In genomic region chr7:117011419-117012260, GRCh38 we compare ENCODE assay signal across 9 cellular contexts. TPM values are rescaled to one million over a fixed set of nuclear protein-coding genes. Genes with fewer than 3 reads are reported as not detected.
DNase-seq lines count a peak whose midpoint lies in the region; ATAC-seq and TF ChIP-seq lines count a peak whose summit lies in the region.
"Had no signal": no experiment of that assay in that cellular context is flagged by ENCODE, and none has a peak within 500 bp of the region (broad histone marks: within the 10 kb centered on the region; RNA-seq: fewer than 3 reads in every experiment).

No MANE protein-coding gene starts in this region.

- H3K27me3 ChIP-seq in body of pancreas = no peaks in the 10 kb centered on the region

- peaks cover 88% of the 10 kb centered on the region for H3K4me1 Mint-ChIP-seq in activated naive CD8-positive, alpha-beta T cell treated with anti-CD3 and anti-CD28 coated beads, Interleukin-2, amount 50 U/mL, for 24 hours

- peak; percentile 84 for ATAC-seq in GM19395 (IDR thresholded peaks at IDR 0.05; ENCODE audit: unreplicated experiment)
- peak; percentile 80 for ATAC-seq in HG03045 (IDR thresholded peaks at IDR 0.05; ENCODE audit: unreplicated experiment)
- peak; percentile 81 for ATAC-seq in activated naive CD8-positive, alpha-beta T cell treated with anti-CD3 and anti-CD28 coated beads, Interleukin-2, amount 50 U/mL, for 24 hours
- no peak for ATAC-seq in body of pancreas

- H3K9me3 Mint-ChIP-seq in activated naive CD8-positive, alpha-beta T cell treated with anti-CD3 and anti-CD28 coated beads, Interleukin-2, amount 50 U/mL, for 24 hours = no peaks in the 10 kb centered on the region

- no peaks in the 10 kb centered on the region for H3K9me3 ChIP-seq in body of pancreas

- no peak for TF ChIP-seq CTCF in GM12875 (IDR thresholded peaks at IDR 0.05; ENCODE audit: borderline replicate concordance, insufficient read depth, low read depth, low read length)
- TF ChIP-seq CTCF in body of pancreas (IDR thresholded peaks at IDR 0.05) = no peak

- 62 to 70% methylated on average over 6 of the region's 6 CpGs for WGBS in body of pancreas, 2 donors

- no peaks in the 10 kb centered on the region for H3K36me3 Mint-ChIP-seq in activated naive CD8-positive, alpha-beta T cell treated with anti-CD3 and anti-CD28 coated beads, Interleukin-2, amount 50 U/mL, for 24 hours (ENCODE audit: low read depth)

- H3K4me3 ChIP-seq in GM12875 (ENCODE audit: low read depth, low read length) = peak overlapping the region; percentile 24
- H3K4me3 ChIP-seq in body of pancreas = no peak overlapping the region

- TF ChIP-seq POLR2A in body of pancreas (IDR thresholded peaks at IDR 0.05) = no peak

- intact Hi-C loops in body of pancreas (cut with DNase I) = no loop called here

- peak overlapping the region; percentile 51 for H3K4me3 Mint-ChIP-seq in activated naive CD8-positive, alpha-beta T cell treated with anti-CD3 and anti-CD28 coated beads, Interleukin-2, amount 50 U/mL, for 24 hours

- peak overlapping the region; percentile 74 for H3K27ac Mint-ChIP-seq in activated naive CD8-positive, alpha-beta T cell treated with anti-CD3 and anti-CD28 coated beads, Interleukin-2, amount 50 U/mL, for 24 hours

- DNase-seq in activated naive CD8-positive, alpha-beta T cell treated with anti-CD3 and anti-CD28 coated beads, Interleukin-2, amount 50 U/mL, for 24 hours = no peak
- DNase-seq in cerebellar nuclear complex (lab: John Stamatoyannopoulos, UW) = no peak
- DNase-seq in UCSD-AML1 (lab: John Stamatoyannopoulos, UW; ENCODE audit: unreplicated experiment) = no peak
- no peak for DNase-seq in body of pancreas
- DNase-seq in activated naive CD4-positive, alpha-beta T cell (lab: John Stamatoyannopoulos, UW) = no peak
- DNase-seq: NCI-H345 had no signal

- H3K36me3 ChIP-seq in body of pancreas (replicated peaks in 1 of 2; ENCODE audit: insufficient read depth in 1 of 2, low read depth in 2 of 2) = no peaks in the 10 kb centered on the region

- peaks cover 7% of the 10 kb centered on the region for H3K4me1 ChIP-seq in body of pancreas

- peaks cover 2% of the 10 kb centered on the region for H3K27me3 Mint-ChIP-seq in activated naive CD8-positive, alpha-beta T cell treated with anti-CD3 and anti-CD28 coated beads, Interleukin-2, amount 50 U/mL, for 24 hours

- H3K27ac ChIP-seq in body of pancreas = no peak overlapping the region

RNA-seq across cellular contexts. Expression of gene ST7, which starts 58.3 kb away (rescaled TPM):
- 10 to 100 TPM; 24.6 to 34.3 TPM for total RNA-seq in body of pancreas
